In genomic region chr18:13217466-13217961, GRCh38 we compare ENCODE assay signal across 8 cellular contexts. TPM values are rescaled to one million over a fixed set of nuclear protein-coding genes. Genes with fewer than 3 reads are reported as not detected.
A peak's percentile ranks its signal among the peaks of the same experiment; 100 is the strongest.
DNase-seq lines count a peak whose midpoint lies in the region; FAIRE-seq and TF ChIP-seq lines count a peak whose summit lies in the region.

No MANE protein-coding gene starts in this region.

- H3K9me3 Mint-ChIP-seq in activated CD4-positive, alpha-beta T cell treated with anti-CD3 and anti-CD28 coated beads, Interleukin-2, amount 10 ng/mL, durations not matched to agents 24 days and 14 days = no peaks in the 10 kb centered on the region

- no peak for TF ChIP-seq POLR2A in GM12892 (IDR thresholded peaks at IDR 0.05; ENCODE audit: low read depth, low read length)

- peaks cover 4% of the 10 kb centered on the region; the same call in 1 of the 2 replicates for H3K27me3 ChIP-seq in KMS-11 (ENCODE audit: insufficient read depth, low read depth)

- no peak overlapping the region for H3K4me3 ChIP-seq in KMS-11 (IDR thresholded peaks at IDR 0.05; ENCODE audit: insufficient read depth, low read depth, low read length)

- TF ChIP-seq CTCF in KMS-11 (conservative IDR thresholded peaks at IDR 0.05; ENCODE audit: low read depth, low read length) = no peak

- FAIRE-seq in GM12892 (lab: Jason Lieb, UNC) = no peak

- H3K27ac ChIP-seq in KMS-11 = no peak overlapping the region

- H3K4me2 ChIP-seq in KMS-11 = peak overlapping the region; percentile 25; the same call in 1 of the 2 replicates

- peak overlapping the region; percentile 67; the same call in 1 of the 2 replicates for H2AFZ ChIP-seq in KMS-11 (ENCODE audit: low read depth)

- no peaks in the 10 kb centered on the region for H4K20me1 ChIP-seq in KMS-11 (ENCODE audit: insufficient read depth)

- peaks cover 37% of the 10 kb centered on the region for H3K27me3 Mint-ChIP-seq in activated CD4-positive, alpha-beta T cell treated with anti-CD3 and anti-CD28 coated beads, Interleukin-2, amount 10 ng/mL, durations not matched to agents 24 days and 14 days

- peaks cover 4% of the 10 kb centered on the region for H3K36me3 Mint-ChIP-seq in activated CD4-positive, alpha-beta T cell treated with anti-CD3 and anti-CD28 coated beads, Interleukin-2, amount 10 ng/mL, durations not matched to agents 24 days and 14 days (ENCODE audit: low read depth)

- H3K9ac ChIP-seq in KMS-11 = no peak overlapping the region; the same call in 1 of the 2 replicates

- intact Hi-C loops in activated CD4-positive, alpha-beta T cell treated with anti-CD3 and anti-CD28 coated beads, Interleukin-2, amount 10 ng/mL, durations not matched to agents 24 days and 14 days (cut with micrococcal nuclease) = loop anchor here (1.0 to 5.0 kb wide), 8 partner anchors 73 to 583 kb away; partner anchors contain the start of genes CEP192, FAM210A and RNMT

- H3K36me3 ChIP-seq in KMS-11 (ENCODE audit: insufficient read depth) = no peaks in the 10 kb centered on the region

- H3K79me2 ChIP-seq in KMS-11 (ENCODE audit: insufficient read depth, low read depth) = no peaks in the 10 kb centered on the region

- DNase-seq in NCI-H2029 (lab: John Stamatoyannopoulos, UW) (peak; percentile 23), NCI-H2029 treated with DMSO at 0.1 percent for 48 hours (lab: John Stamatoyannopoulos, UW) (no peak), ecto neural progenitor cell (ENCODE audit: low spot score) (peak; percentile 78), medulla oblongata (ENCODE audit: extremely low spot score) (peak; percentile 66), GM12892 (ENCODE audit: insufficient read length) (no peak)
- peak; percentile 88 for DNase-seq in activated CD4-positive, alpha-beta T cell treated with anti-CD3 and anti-CD28 coated beads, Interleukin-2, amount 10 ng/mL, durations not matched to agents 24 days and 14 days
- DNase-seq in stimulated activated CD8-positive, alpha-beta memory T cell treated with anti-CD3 and anti-CD28 coated beads, Interleukin-15, amount 100 ng/mL, for 48 hours (ENCODE audit: low read depth in 2 of 2) = peak; percentile 32 to 36

- H3K27ac Mint-ChIP-seq in activated CD4-positive, alpha-beta T cell treated with anti-CD3 and anti-CD28 coated beads, Interleukin-2, amount 10 ng/mL, durations not matched to agents 24 days and 14 days = no peak overlapping the region

- peaks cover 35% of the 10 kb centered on the region for H3K4me1 Mint-ChIP-seq in activated CD4-positive, alpha-beta T cell treated with anti-CD3 and anti-CD28 coated beads, Interleukin-2, amount 10 ng/mL, durations not matched to agents 24 days and 14 days

- H3K4me3 Mint-ChIP-seq in activated CD4-positive, alpha-beta T cell treated with anti-CD3 and anti-CD28 coated beads, Interleukin-2, amount 10 ng/mL, durations not matched to agents 24 days and 14 days = peak overlapping the region; percentile 79

- no peaks in the 10 kb centered on the region for H3K4me1 ChIP-seq in KMS-11 (ENCODE audit: low read depth, poor library complexity, severe bottlenecking)

RNA-seq across cellular contexts. Expression of gene LDLRAD4, which starts 1.0 kb away (rescaled TPM):
- 35.6 and 36.5 TPM in 2 replicates for total RNA-seq in activated CD4-positive, alpha-beta T cell treated with anti-CD3 and anti-CD28 coated beads, Interleukin-2, amount 10 ng/mL, durations not matched to agents 24 days and 14 days
- 23.1 TPM for polyA plus RNA-seq in GM12892 (2012; ENCODE audit: missing spikeins)

Comparison
In these comparisons a context has a peak if more than half of its experiments do, and no peak if none do; other contexts are left out.
1. DNase-seq: peak in NCI-H2029 (single experiment), activated CD4-positive, alpha-beta T cell treated with anti-CD3 and anti-CD28 coated beads, Interleukin-2, amount 10 ng/mL, durations not matched to agents 24 days and 14 days (single experiment), ecto neural progenitor cell (single experiment), medulla oblongata (single experiment) and stimulated activated CD8-positive, alpha-beta memory T cell treated with anti-CD3 and anti-CD28 coated beads, Interleukin-15, amount 100 ng/mL, for 48 hours (2 of 2); none in NCI-H2029 treated with DMSO at 0.1 percent for 48 hours (single experiment) and GM12892 (single experiment).